20 cellular contexts compared by ENCODE assay signal in the genomic region with DNA sequence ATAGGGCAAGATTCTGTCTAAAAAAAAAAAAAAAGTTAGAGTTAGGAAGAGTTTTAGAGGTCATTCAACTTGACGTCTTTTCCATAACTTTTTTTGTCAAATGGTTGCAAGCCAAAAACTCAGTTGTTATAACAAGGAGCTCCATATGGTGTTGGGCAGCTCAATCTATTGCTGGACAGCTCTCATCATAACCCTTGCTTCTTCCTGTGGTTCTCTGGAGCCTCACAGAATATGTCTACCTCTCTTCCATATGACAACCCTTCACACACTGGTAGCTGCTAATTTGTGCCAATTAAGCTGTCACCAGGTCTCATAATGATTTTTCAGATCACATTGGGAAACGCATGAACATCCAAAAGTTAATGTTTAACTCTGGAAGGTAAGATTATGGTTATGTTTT.
"Had no signal": no experiment of that assay in that cellular context is flagged by ENCODE, and none has a peak within 500 bp of the region (broad histone marks: within the 10 kb centered on the region; RNA-seq: fewer than 3 reads in every experiment).

No MANE protein-coding gene starts in this region.

- H3K27ac ChIP-seq: esophagus squamous epithelium, gastroesophageal sphincter, sigmoid colon, skin epidermis, testis, tibial nerve, upper lobe of right lung had no signal

- FAIRE-seq: colon, keratinocyte had no signal

- H3K36me3 ChIP-seq: upper lobe of right lung had no signal

- ATAC-seq: gastroesophageal sphincter; left ventricle myocardium superior; naive thymus-derived CD4-positive, alpha-beta T cell; stimulated activated naive B cell treated with anti-CD40 and anti-IgM and Interleukin-4, amounts not matched to agents 10 μg/mL and 1 μg/mL and 100 μg/mL, for 72 hours; stimulated activated naive CD8-positive, alpha-beta T cell treated with anti-CD3 and anti-CD28 coated beads, Interleukin-15, amount 100 ng/mL, for 72 hours; upper lobe of right lung had no signal

- H3K27me3 ChIP-seq: esophagus squamous epithelium, gastroesophageal sphincter, sigmoid colon, testis, tibial nerve, upper lobe of right lung had no signal

- DNase-seq: esophagus squamous epithelium; foreskin fibroblast; glutamatergic neuron; immature natural killer cell; left ventricle myocardium superior; mesendoderm; naive thymus-derived CD4-positive, alpha-beta T cell; nephron progenitor cell; sigmoid colon; stimulated activated CD4-positive, alpha-beta T cell treated with anti-CD3 and anti-CD28 coated beads, Interleukin-2, amount 100 ng/mL, for 24 hours; stimulated activated CD4-positive, alpha-beta T cell treated with anti-CD3 and anti-CD28 coated beads, Interleukin-4, amount 100 ng/mL, for 4 hours; stimulated activated naive B cell treated with anti-CD40 and anti-IgM and Interleukin-4, amounts not matched to agents 10 μg/mL and 1 μg/mL and 100 μg/mL, for 72 hours; stimulated activated naive CD8-positive, alpha-beta T cell treated with anti-CD3 and anti-CD28 coated beads, Interleukin-15, amount 100 ng/mL, for 72 hours; testis; upper lobe of right lung had no signal

- H3K4me1 ChIP-seq: gastroesophageal sphincter, testis, tibial nerve, upper lobe of right lung had no signal

- H3K4me3 ChIP-seq: esophagus squamous epithelium, gastroesophageal sphincter, sigmoid colon, skin epidermis, testis, tibial nerve, upper lobe of right lung had no signal

- H3K9me3 ChIP-seq: esophagus squamous epithelium, gastroesophageal sphincter, sigmoid colon, testis, tibial nerve, upper lobe of right lung had no signal
